ENCODE assay signal across 2 cellular contexts in the genomic region with DNA sequence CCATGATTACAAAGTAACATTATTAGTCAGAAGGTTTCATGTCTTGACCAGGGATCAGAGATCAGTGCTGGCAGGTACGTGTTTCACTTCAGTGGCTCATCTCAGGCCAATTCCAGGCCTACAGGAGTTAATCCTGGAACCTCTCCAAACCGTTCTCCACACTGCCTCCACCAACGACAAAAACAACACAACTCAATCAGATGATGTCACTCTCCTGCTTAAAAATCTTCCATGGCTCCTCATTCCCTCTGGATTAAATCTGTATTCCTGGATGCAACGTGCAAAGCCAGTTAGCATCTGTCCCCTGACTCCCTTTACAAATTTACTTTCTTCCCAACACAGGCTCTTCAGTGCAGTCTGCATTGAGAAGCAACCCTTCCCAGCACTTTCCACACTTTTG.
TF ChIP-seq lines count a peak whose summit lies in the region.

No MANE protein-coding gene starts in this region.

TF ChIP-seq in SK-N-SH, 30 proteins besides CTCF, POLR2A, EP300 and RAD21 (continued from another document):
- TF ChIP-seq, protein P1, sequence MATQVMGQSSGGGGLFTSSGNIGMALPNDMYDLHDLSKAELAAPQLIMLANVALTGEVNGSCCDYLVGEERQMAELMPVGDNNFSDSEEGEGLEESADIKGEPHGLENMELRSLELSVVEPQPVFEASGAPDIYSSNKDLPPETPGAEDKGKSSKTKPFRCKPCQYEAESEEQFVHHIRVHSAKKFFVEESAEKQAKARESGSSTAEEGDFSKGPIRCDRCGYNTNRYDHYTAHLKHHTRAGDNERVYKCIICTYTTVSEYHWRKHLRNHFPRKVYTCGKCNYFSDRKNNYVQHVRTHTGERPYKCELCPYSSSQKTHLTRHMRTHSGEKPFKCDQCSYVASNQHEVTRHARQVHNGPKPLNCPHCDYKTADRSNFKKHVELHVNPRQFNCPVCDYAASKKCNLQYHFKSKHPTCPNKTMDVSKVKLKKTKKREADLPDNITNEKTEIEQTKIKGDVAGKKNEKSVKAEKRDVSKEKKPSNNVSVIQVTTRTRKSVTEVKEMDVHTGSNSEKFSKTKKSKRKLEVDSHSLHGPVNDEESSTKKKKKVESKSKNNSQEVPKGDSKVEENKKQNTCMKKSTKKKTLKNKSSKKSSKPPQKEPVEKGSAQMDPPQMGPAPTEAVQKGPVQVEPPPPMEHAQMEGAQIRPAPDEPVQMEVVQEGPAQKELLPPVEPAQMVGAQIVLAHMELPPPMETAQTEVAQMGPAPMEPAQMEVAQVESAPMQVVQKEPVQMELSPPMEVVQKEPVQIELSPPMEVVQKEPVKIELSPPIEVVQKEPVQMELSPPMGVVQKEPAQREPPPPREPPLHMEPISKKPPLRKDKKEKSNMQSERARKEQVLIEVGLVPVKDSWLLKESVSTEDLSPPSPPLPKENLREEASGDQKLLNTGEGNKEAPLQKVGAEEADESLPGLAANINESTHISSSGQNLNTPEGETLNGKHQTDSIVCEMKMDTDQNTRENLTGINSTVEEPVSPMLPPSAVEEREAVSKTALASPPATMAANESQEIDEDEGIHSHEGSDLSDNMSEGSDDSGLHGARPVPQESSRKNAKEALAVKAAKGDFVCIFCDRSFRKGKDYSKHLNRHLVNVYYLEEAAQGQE (IDR thresholded peaks at IDR 0.05; ENCODE audit: low read depth, low read length), result no peak
- TF ChIP-seq RXRA (IDR thresholded peaks at IDR 0.05; ENCODE audit: borderline replicate concordance, low read depth), result no peak
- no peak for TF ChIP-seq FOXM1 (IDR thresholded peaks at IDR 0.05; ENCODE audit: low read depth)
- no peak for TF ChIP-seq FOXJ3 (CRISPR knock-in tag; IDR thresholded peaks at IDR 0.05)
- TF ChIP-seq FOSL2 (IDR thresholded peaks at IDR 0.05; ENCODE audit: borderline replicate concordance, low read depth), result no peak
- TF ChIP-seq EZH2phosphoT487 (IDR thresholded peaks at IDR 0.05; ENCODE audit: borderline replicate concordance, low read depth), result no peak
- no peak for TF ChIP-seq NRF1 (IDR thresholded peaks at IDR 0.05; ENCODE audit: low read depth, low read length)
- TF ChIP-seq, protein P2, sequence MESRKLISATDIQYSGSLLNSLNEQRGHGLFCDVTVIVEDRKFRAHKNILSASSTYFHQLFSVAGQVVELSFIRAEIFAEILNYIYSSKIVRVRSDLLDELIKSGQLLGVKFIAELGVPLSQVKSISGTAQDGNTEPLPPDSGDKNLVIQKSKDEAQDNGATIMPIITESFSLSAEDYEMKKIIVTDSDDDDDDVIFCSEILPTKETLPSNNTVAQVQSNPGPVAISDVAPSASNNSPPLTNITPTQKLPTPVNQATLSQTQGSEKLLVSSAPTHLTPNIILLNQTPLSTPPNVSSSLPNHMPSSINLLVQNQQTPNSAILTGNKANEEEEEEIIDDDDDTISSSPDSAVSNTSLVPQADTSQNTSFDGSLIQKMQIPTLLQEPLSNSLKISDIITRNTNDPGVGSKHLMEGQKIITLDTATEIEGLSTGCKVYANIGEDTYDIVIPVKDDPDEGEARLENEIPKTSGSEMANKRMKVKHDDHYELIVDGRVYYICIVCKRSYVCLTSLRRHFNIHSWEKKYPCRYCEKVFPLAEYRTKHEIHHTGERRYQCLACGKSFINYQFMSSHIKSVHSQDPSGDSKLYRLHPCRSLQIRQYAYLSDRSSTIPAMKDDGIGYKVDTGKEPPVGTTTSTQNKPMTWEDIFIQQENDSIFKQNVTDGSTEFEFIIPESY (IDR thresholded peaks at IDR 0.05; ENCODE audit: borderline replicate concordance, low read depth), result no peak
- TF ChIP-seq CHD2 (IDR thresholded peaks at IDR 0.05; ENCODE audit: low read length, partially characterized antibody), result no peak
- TF ChIP-seq, protein P3, sequence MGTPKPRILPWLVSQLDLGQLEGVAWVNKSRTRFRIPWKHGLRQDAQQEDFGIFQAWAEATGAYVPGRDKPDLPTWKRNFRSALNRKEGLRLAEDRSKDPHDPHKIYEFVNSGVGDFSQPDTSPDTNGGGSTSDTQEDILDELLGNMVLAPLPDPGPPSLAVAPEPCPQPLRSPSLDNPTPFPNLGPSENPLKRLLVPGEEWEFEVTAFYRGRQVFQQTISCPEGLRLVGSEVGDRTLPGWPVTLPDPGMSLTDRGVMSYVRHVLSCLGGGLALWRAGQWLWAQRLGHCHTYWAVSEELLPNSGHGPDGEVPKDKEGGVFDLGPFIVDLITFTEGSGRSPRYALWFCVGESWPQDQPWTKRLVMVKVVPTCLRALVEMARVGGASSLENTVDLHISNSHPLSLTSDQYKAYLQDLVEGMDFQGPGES (IDR thresholded peaks at IDR 0.05; ENCODE audit: low read depth, low read length), result no peak
- no peak for TF ChIP-seq JUND (IDR thresholded peaks at IDR 0.05)
- no peak for TF ChIP-seq SIN3A (IDR thresholded peaks at IDR 0.05; ENCODE audit: borderline replicate concordance, low read depth, low read length)
- no peak for TF ChIP-seq TEAD4 (IDR thresholded peaks at IDR 0.05; ENCODE audit: borderline replicate concordance, insufficient read depth)
- no peak for TF ChIP-seq RFX5 (IDR thresholded peaks at IDR 0.05; ENCODE audit: low read length)
- TF ChIP-seq ELF1 (IDR thresholded peaks at IDR 0.05), result no peak

TF ChIP-seq in SK-N-SH treated with all-trans-retinoic acid at 6 μM for 48 hours, 23 proteins besides CTCF, POLR2A, EP300 and RAD21 (continued from another document):
- TF ChIP-seq, protein P4, sequence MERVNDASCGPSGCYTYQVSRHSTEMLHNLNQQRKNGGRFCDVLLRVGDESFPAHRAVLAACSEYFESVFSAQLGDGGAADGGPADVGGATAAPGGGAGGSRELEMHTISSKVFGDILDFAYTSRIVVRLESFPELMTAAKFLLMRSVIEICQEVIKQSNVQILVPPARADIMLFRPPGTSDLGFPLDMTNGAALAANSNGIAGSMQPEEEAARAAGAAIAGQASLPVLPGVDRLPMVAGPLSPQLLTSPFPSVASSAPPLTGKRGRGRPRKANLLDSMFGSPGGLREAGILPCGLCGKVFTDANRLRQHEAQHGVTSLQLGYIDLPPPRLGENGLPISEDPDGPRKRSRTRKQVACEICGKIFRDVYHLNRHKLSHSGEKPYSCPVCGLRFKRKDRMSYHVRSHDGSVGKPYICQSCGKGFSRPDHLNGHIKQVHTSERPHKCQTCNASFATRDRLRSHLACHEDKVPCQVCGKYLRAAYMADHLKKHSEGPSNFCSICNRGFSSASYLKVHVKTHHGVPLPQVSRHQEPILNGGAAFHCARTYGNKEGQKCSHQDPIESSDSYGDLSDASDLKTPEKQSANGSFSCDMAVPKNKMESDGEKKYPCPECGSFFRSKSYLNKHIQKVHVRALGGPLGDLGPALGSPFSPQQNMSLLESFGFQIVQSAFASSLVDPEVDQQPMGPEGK (CRISPR knock-in tag; IDR thresholded peaks at IDR 0.05; ENCODE audit: borderline replicate concordance), result no peak
- TF ChIP-seq ZNF565 (CRISPR knock-in tag; conservative IDR thresholded peaks at IDR 0.05; ENCODE audit: low read depth), result no peak
- TF ChIP-seq SNAI2 (CRISPR knock-in tag; IDR thresholded peaks at IDR 0.05), result no peak
- no peak for TF ChIP-seq BACH2 (CRISPR knock-in tag; IDR thresholded peaks at IDR 0.05; ENCODE audit: borderline replicate concordance)
- TF ChIP-seq TCF4 (CRISPR knock-in tag; IDR thresholded peaks at IDR 0.05; ENCODE audit: borderline replicate concordance), result no peak
- no peak for TF ChIP-seq CSDC2 (CRISPR knock-in tag; IDR thresholded peaks at IDR 0.05)
- no peak for TF ChIP-seq ZNF70 (CRISPR knock-in tag; IDR thresholded peaks at IDR 0.05)
- TF ChIP-seq, protein P5, sequence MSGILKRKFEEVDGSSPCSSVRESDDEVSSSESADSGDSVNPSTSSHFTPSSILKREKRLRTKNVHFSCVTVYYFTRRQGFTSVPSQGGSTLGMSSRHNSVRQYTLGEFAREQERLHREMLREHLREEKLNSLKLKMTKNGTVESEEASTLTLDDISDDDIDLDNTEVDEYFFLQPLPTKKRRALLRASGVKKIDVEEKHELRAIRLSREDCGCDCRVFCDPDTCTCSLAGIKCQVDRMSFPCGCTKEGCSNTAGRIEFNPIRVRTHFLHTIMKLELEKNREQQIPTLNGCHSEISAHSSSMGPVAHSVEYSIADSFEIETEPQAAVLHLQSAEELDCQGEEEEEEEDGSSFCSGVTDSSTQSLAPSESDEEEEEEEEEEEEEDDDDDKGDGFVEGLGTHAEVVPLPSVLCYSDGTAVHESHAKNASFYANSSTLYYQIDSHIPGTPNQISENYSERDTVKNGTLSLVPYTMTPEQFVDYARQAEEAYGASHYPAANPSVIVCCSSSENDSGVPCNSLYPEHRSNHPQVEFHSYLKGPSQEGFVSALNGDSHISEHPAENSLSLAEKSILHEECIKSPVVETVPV (CRISPR knock-in tag; IDR thresholded peaks at IDR 0.05), result no peak
- TF ChIP-seq ZFP3 (CRISPR knock-in tag; IDR thresholded peaks at IDR 0.05), result no peak
- TF ChIP-seq, protein P6, sequence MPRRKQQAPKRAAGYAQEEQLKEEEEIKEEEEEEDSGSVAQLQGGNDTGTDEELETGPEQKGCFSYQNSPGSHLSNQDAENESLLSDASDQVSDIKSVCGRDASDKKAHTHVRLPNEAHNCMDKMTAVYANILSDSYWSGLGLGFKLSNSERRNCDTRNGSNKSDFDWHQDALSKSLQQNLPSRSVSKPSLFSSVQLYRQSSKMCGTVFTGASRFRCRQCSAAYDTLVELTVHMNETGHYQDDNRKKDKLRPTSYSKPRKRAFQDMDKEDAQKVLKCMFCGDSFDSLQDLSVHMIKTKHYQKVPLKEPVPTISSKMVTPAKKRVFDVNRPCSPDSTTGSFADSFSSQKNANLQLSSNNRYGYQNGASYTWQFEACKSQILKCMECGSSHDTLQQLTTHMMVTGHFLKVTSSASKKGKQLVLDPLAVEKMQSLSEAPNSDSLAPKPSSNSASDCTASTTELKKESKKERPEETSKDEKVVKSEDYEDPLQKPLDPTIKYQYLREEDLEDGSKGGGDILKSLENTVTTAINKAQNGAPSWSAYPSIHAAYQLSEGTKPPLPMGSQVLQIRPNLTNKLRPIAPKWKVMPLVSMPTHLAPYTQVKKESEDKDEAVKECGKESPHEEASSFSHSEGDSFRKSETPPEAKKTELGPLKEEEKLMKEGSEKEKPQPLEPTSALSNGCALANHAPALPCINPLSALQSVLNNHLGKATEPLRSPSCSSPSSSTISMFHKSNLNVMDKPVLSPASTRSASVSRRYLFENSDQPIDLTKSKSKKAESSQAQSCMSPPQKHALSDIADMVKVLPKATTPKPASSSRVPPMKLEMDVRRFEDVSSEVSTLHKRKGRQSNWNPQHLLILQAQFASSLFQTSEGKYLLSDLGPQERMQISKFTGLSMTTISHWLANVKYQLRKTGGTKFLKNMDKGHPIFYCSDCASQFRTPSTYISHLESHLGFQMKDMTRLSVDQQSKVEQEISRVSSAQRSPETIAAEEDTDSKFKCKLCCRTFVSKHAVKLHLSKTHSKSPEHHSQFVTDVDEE (CRISPR knock-in tag; IDR thresholded peaks at IDR 0.05), result no peak
- no peak for TF ChIP-seq OSR1 (CRISPR knock-in tag; IDR thresholded peaks at IDR 0.05)
- no peak for TF ChIP-seq TOX (CRISPR knock-in tag; IDR thresholded peaks at IDR 0.05; ENCODE audit: borderline replicate concordance)
- TF ChIP-seq ZNF8 (CRISPR knock-in tag; IDR thresholded peaks at IDR 0.05), result no peak
- TF ChIP-seq ZC3H10 (CRISPR knock-in tag; IDR thresholded peaks at IDR 0.05), result no peak
